ENCODE assay signal across 13 cellular contexts in genomic region chr11:123238297-123238696, GRCh38. TPM values are rescaled to one million over a fixed set of nuclear protein-coding genes. Genes with fewer than 3 reads are reported as not detected.
A peak's percentile ranks its signal among the peaks of the same experiment; 100 is the strongest.
DNase-seq lines count a peak whose midpoint lies in the region; ATAC-seq and TF ChIP-seq lines count a peak whose summit lies in the region.
"Had no signal": no experiment of that assay in that cellular context is flagged by ENCODE, and none has a peak within 500 bp of the region (broad histone marks: within the 10 kb centered on the region; RNA-seq: fewer than 3 reads in every experiment).

No MANE protein-coding gene starts in this region.

- H3K27ac Mint-ChIP-seq in activated naive CD8-positive, alpha-beta T cell treated with anti-CD3 and anti-CD28 coated beads, Interleukin-2, amount 10 ng/mL, durations not matched to agents 7 days and 5 days: no peak overlapping the region
- H3K27ac Mint-ChIP-seq in activated naive CD8-positive, alpha-beta T cell treated with anti-CD3 and anti-CD28 coated beads for 36 hours: no peak overlapping the region
- H3K27ac Mint-ChIP-seq in naive thymus-derived CD4-positive, alpha-beta T cell: no peak overlapping the region
- H3K27ac Mint-ChIP-seq: activated T-cell treated with anti-CD3 and anti-CD28 coated beads, Interleukin-2, amount 50 U/mL, for 72 hours had no signal

- no peaks in the 10 kb centered on the region for H3K27me3 ChIP-seq in naive thymus-derived CD4-positive, alpha-beta T cell (ENCODE audit: control insufficient read depth in 2 of 2, insufficient read depth in 2 of 2, low read length in 2 of 2)
- H3K27me3 ChIP-seq in aorta (ENCODE audit: control insufficient read depth in 1 of 2, insufficient read depth in 2 of 2, low read length in 1 of 2) (no peaks in the 10 kb centered on the region), prostate gland (replicated peaks; ENCODE audit: insufficient read depth) (no peaks in the 10 kb centered on the region)
- H3K27me3 ChIP-seq: right lobe of liver had no signal

- TF ChIP-seq CTCF in fibroblast of pulmonary artery (IDR thresholded peaks at IDR 0.05; ENCODE audit: low read length, missing control alignments) (no peak), prostate gland (IDR thresholded peaks at IDR 0.05) (no peak)

- CTCF ChIA-PET in naive thymus-derived CD4-positive, alpha-beta T cell (lab: Charles Lee): no interaction called here

- peaks cover 6 to 7% of the 10 kb centered on the region in 2 donors for H3K4me1 ChIP-seq in naive thymus-derived CD4-positive, alpha-beta T cell (ENCODE audit: control insufficient read depth in 2 of 2, insufficient read depth in 2 of 2, low read length in 2 of 2)
- H3K4me1 ChIP-seq in aorta (ENCODE audit: control insufficient read depth in 1 of 2, insufficient read depth in 2 of 2, low read length in 2 of 2) (peaks cover 0 to 1% of the 10 kb centered on the region in 2 donors), prostate gland (replicated peaks) (no peaks in the 10 kb centered on the region)
- H3K4me1 ChIP-seq: right lobe of liver had no signal

- no peak for DNase-seq in activated naive CD8-positive, alpha-beta T cell treated with anti-CD3 and anti-CD28 coated beads, Interleukin-2, amount 10 ng/mL, durations not matched to agents 7 days and 5 days
- DNase-seq in activated naive CD8-positive, alpha-beta T cell treated with anti-CD3 and anti-CD28 coated beads for 36 hours: no peak
- peak; percentile 76 for DNase-seq in fibroblast of pulmonary artery (ENCODE audit: low read depth)
- DNase-seq in naive thymus-derived CD4-positive, alpha-beta T cell: no peak
- DNase-seq in aorta: peak; percentile 79 to 80
- DNase-seq in KG1 (lab: John Stamatoyannopoulos, UW): no peak
- no peak for DNase-seq in T-helper 2 cell
- DNase-seq in prostate gland (ENCODE audit: low spot score): no peak
- DNase-seq: activated T-cell treated with anti-CD3 and anti-CD28 coated beads, Interleukin-2, amount 50 U/mL, for 72 hours; erythroblast; NCI-H2081; right lobe of liver had no signal

- peak; percentile 16 for ATAC-seq in activated naive CD8-positive, alpha-beta T cell treated with anti-CD3 and anti-CD28 coated beads, Interleukin-2, amount 10 ng/mL, durations not matched to agents 7 days and 5 days (ENCODE audit: low read depth)
- peak; percentile 12 for ATAC-seq in naive thymus-derived CD4-positive, alpha-beta T cell
- ATAC-seq in aorta (ENCODE audit: low FRiP score): peak; percentile 83

- H3K9me3 Mint-ChIP-seq in activated naive CD8-positive, alpha-beta T cell treated with anti-CD3 and anti-CD28 coated beads, Interleukin-2, amount 10 ng/mL, durations not matched to agents 7 days and 5 days: no peaks in the 10 kb centered on the region
- no peaks in the 10 kb centered on the region for H3K9me3 Mint-ChIP-seq in activated naive CD8-positive, alpha-beta T cell treated with anti-CD3 and anti-CD28 coated beads for 36 hours
- peaks cover 0 to 4% (median 0%) of the 10 kb centered on the region in 11 donors for H3K9me3 Mint-ChIP-seq in naive thymus-derived CD4-positive, alpha-beta T cell
- H3K9me3 Mint-ChIP-seq: activated T-cell treated with anti-CD3 and anti-CD28 coated beads, Interleukin-2, amount 50 U/mL, for 72 hours had no signal

- no peaks in the 10 kb centered on the region for H3K36me3 ChIP-seq in naive thymus-derived CD4-positive, alpha-beta T cell (ENCODE audit: control insufficient read depth in 2 of 3, insufficient read depth in 3 of 3, low read length in 3 of 3)
- H3K36me3 ChIP-seq in aorta (ENCODE audit: control insufficient read depth in 1 of 2, insufficient read depth in 2 of 2, low read length in 1 of 2) (no peaks in the 10 kb centered on the region), prostate gland (no peaks in the 10 kb centered on the region)
- H3K36me3 ChIP-seq: right lobe of liver, thoracic aorta had no signal

- no peak for TF ChIP-seq POLR2A in prostate gland (IDR thresholded peaks at IDR 0.05)

- POLR2A ChIA-PET in activated naive CD8-positive, alpha-beta T cell treated with anti-CD3 and anti-CD28 coated beads, Interleukin-2, amount 10 ng/mL, durations not matched to agents 7 days and 5 days (lab: Charles Lee): no interaction called here
- POLR2A ChIA-PET in naive thymus-derived CD4-positive, alpha-beta T cell (lab: Charles Lee): no interaction called here

- no peak overlapping the region for H3K27ac ChIP-seq in naive thymus-derived CD4-positive, alpha-beta T cell (ENCODE audit: low read depth, low read length)
- no peak overlapping the region for H3K27ac ChIP-seq in aorta (ENCODE audit: low read depth in 1 of 2, low read length in 2 of 2)
- H3K27ac ChIP-seq in prostate gland: no peak overlapping the region
- H3K27ac ChIP-seq: right lobe of liver, thoracic aorta had no signal

- H3K4me1 Mint-ChIP-seq in activated naive CD8-positive, alpha-beta T cell treated with anti-CD3 and anti-CD28 coated beads, Interleukin-2, amount 10 ng/mL, durations not matched to agents 7 days and 5 days: peaks cover 19% of the 10 kb centered on the region
- peaks cover 14% of the 10 kb centered on the region for H3K4me1 Mint-ChIP-seq in activated naive CD8-positive, alpha-beta T cell treated with anti-CD3 and anti-CD28 coated beads for 36 hours
- peaks cover 5 to 34% (median 8%) of the 10 kb centered on the region in 7 donors for H3K4me1 Mint-ChIP-seq in naive thymus-derived CD4-positive, alpha-beta T cell

- 91 to 95% methylated on average over 1 of the region's 1 CpG for WGBS in aorta, 2 donors
- 100% methylated on average over 1 of the region's 1 CpG for WGBS in prostate gland

- no peaks in the 10 kb centered on the region for H3K9me3 ChIP-seq in naive thymus-derived CD4-positive, alpha-beta T cell (ENCODE audit: control insufficient read depth in 2 of 3, low read length in 3 of 3)
- H3K9me3 ChIP-seq in aorta (ENCODE audit: control insufficient read depth, low read length) (no peaks in the 10 kb centered on the region), prostate gland (no peaks in the 10 kb centered on the region)
- H3K9me3 ChIP-seq: right lobe of liver, thoracic aorta had no signal

- peaks cover 3% of the 10 kb centered on the region for H3K27me3 Mint-ChIP-seq in activated naive CD8-positive, alpha-beta T cell treated with anti-CD3 and anti-CD28 coated beads, Interleukin-2, amount 10 ng/mL, durations not matched to agents 7 days and 5 days
- no peaks in the 10 kb centered on the region for H3K27me3 Mint-ChIP-seq in activated naive CD8-positive, alpha-beta T cell treated with anti-CD3 and anti-CD28 coated beads for 36 hours
- peaks cover 0 to 19% (median 0%) of the 10 kb centered on the region in 5 donors for H3K27me3 Mint-ChIP-seq in naive thymus-derived CD4-positive, alpha-beta T cell

- H3K4me3 Mint-ChIP-seq in activated naive CD8-positive, alpha-beta T cell treated with anti-CD3 and anti-CD28 coated beads, Interleukin-2, amount 10 ng/mL, durations not matched to agents 7 days and 5 days: no peak overlapping the region
- H3K4me3 Mint-ChIP-seq in activated naive CD8-positive, alpha-beta T cell treated with anti-CD3 and anti-CD28 coated beads for 36 hours: no peak overlapping the region
- H3K4me3 Mint-ChIP-seq in naive thymus-derived CD4-positive, alpha-beta T cell: no peak overlapping the region
- H3K4me3 Mint-ChIP-seq: activated T-cell treated with anti-CD3 and anti-CD28 coated beads, Interleukin-2, amount 50 U/mL, for 72 hours had no signal

- H3K4me3 ChIP-seq in fibroblast of pulmonary artery (replicated peaks; ENCODE audit: low read depth, low read length): no peak overlapping the region
- H3K4me3 ChIP-seq in naive thymus-derived CD4-positive, alpha-beta T cell (ENCODE audit: low read length): no peak overlapping the region
- H3K4me3 ChIP-seq in aorta (ENCODE audit: low read length in 2 of 2): no peak overlapping the region
- no peak overlapping the region for H3K4me3 ChIP-seq in prostate gland
- H3K4me3 ChIP-seq: right lobe of liver, thoracic aorta had no signal

- H3K36me3 Mint-ChIP-seq in activated naive CD8-positive, alpha-beta T cell treated with anti-CD3 and anti-CD28 coated beads, Interleukin-2, amount 10 ng/mL, durations not matched to agents 7 days and 5 days: peaks cover 3% of the 10 kb centered on the region
- H3K36me3 Mint-ChIP-seq in activated naive CD8-positive, alpha-beta T cell treated with anti-CD3 and anti-CD28 coated beads for 36 hours: no peaks in the 10 kb centered on the region
- peaks cover 0 to 5% (median 0%) of the 10 kb centered on the region in 5 donors for H3K36me3 Mint-ChIP-seq in naive thymus-derived CD4-positive, alpha-beta T cell

- intact Hi-C loops in naive thymus-derived CD4-positive, alpha-beta T cell (cut with micrococcal nuclease): no loop called here
- intact Hi-C loops in aorta (cut with DNase I): no loop called here
- intact Hi-C loops in prostate gland (cut with DNase I): no loop called here

RNA-seq across cellular contexts. Expression of gene CLMP, which starts 43.2 kb away (rescaled TPM):
- total RNA-seq in activated naive CD8-positive, alpha-beta T cell treated with anti-CD3 and anti-CD28 coated beads, Interleukin-2, amount 10 ng/mL, durations not matched to agents 7 days and 5 days: under 1 TPM; 0.25 to 0.31 TPM
- total RNA-seq in activated naive CD8-positive, alpha-beta T cell treated with anti-CD3 and anti-CD28 coated beads for 36 hours: under 1 TPM in 1 of 2 experiments, not detected in 1; 0.06 TPM
- under 1 TPM; 0.20 to 0.60 (median 0.43) TPM for total RNA-seq in naive thymus-derived CD4-positive, alpha-beta T cell
- polyA plus RNA-seq in naive thymus-derived CD4-positive, alpha-beta T cell: under 1 TPM; 0.08 to 0.20 TPM
- total RNA-seq in aorta (100 to 1,000 TPM in 1 of 2 donors, 10 to 100 TPM in 1; 70.9 to 107 TPM), prostate gland (10 to 100 TPM in 1 of 2 donors, 1 to 10 TPM in 1; 5.0 to 10.7 TPM)
- 10 to 100 TPM in 1 of 2 donors, 1 to 10 TPM in 1; 8.2 to 23.8 TPM for polyA plus RNA-seq in aorta

Comparison
In these comparisons a context has a peak if more than half of its experiments do, and no peak if none do; other contexts are left out.
1. ATAC-seq: peak in every context shown above with its lines; median percentile 83 in aorta; 16 in activated naive CD8-positive, alpha-beta T cell treated with anti-CD3 and anti-CD28 coated beads, Interleukin-2, amount 10 ng/mL, durations not matched to agents 7 days and 5 days; 12 in naive thymus-derived CD4-positive, alpha-beta T cell.
2. DNase-seq: peak in fibroblast of pulmonary artery (single experiment) and aorta (2 of 2); none in activated naive CD8-positive, alpha-beta T cell treated with anti-CD3 and anti-CD28 coated beads, Interleukin-2, amount 10 ng/mL, durations not matched to agents 7 days and 5 days (single experiment), activated naive CD8-positive, alpha-beta T cell treated with anti-CD3 and anti-CD28 coated beads for 36 hours (single experiment), naive thymus-derived CD4-positive, alpha-beta T cell (0 of 9), KG1 (single experiment), T-helper 2 cell (0 of 5) and prostate gland (single experiment).
3. RNA of gene CLMP, which starts 43.2 kb away (total RNA-seq): 70.9 to 107 TPM in aorta; 5.0 to 10.7 TPM in prostate gland, 0.20 to 0.60 TPM in naive thymus-derived CD4-positive, alpha-beta T cell, 0.25 to 0.31 TPM in activated naive CD8-positive, alpha-beta T cell treated with anti-CD3 and anti-CD28 coated beads, Interleukin-2, amount 10 ng/mL, durations not matched to agents 7 days and 5 days and 0.06 TPM in activated naive CD8-positive, alpha-beta T cell treated with anti-CD3 and anti-CD28 coated beads for 36 hours; every median in the first group is over 4 times any median in the second.